In the genomic region with DNA sequence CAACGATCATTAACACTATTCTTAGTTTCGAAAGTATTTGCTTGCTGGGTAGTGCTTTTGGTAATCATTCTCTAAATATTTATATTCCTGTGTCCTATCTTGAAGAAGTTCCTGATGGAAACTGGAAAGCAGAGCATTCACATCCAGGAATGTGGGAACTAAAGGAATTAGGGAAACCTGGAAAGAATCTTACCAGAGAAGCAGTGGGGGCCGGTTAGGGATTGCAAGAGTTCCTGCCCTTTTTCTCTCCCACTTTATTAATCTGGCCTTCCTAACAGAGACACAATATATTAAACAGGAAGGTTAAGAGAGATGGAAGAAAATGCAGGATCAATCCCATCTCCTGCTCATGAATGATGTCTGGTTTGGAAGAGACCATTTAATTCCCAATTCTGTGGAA, we compare ENCODE assay signal across 10 cellular contexts. TPM values are rescaled to one million over a fixed set of nuclear protein-coding genes. Genes with fewer than 3 reads are reported as not detected.
DNase-seq lines count a peak whose midpoint lies in the region; ATAC-seq and TF ChIP-seq lines count a peak whose summit lies in the region.
"Had no signal": no experiment of that assay in that cellular context is flagged by ENCODE, and none has a peak within 500 bp of the region (broad histone marks: within the 10 kb centered on the region; RNA-seq: fewer than 3 reads in every experiment).

No MANE protein-coding gene starts in this region.

- H3K9ac ChIP-seq in SK-N-SH, result no peak overlapping the region; the same call in 1 of the 2 replicates
- peak overlapping the region; percentile 85; the same call in 1 of the 2 replicates for H3K9ac ChIP-seq in iPS-20b (ENCODE audit: low read depth, low read length)
- peak overlapping the region; percentile 94 for H3K9ac ChIP-seq in smooth muscle cell (ENCODE audit: low read depth)

- CTCF ChIA-PET in SK-N-SH (lab: Yijun Ruan, JAX), result interaction anchor here (1.1 kb wide), 1 partner anchor 8 kb away, joined by 3 read pairs; no protein-coding TSS in a partner anchor
- CTCF ChIA-PET in activated CD8-positive, alpha-beta T cell treated with anti-CD3 and anti-CD28 coated beads, Interleukin-2, amount 10 ng/mL, durations not matched to agents 7 days and 5 days (lab: Charles Lee), result no interaction called here

- no peaks in the 10 kb centered on the region for H4K20me1 ChIP-seq in SK-N-SH (ENCODE audit: insufficient read depth)
- H4K20me1 ChIP-seq in smooth muscle cell (ENCODE audit: low read depth), result no peaks in the 10 kb centered on the region

- H3K4me3 Mint-ChIP-seq in activated CD8-positive, alpha-beta T cell treated with anti-CD3 and anti-CD28 coated beads, Interleukin-2, amount 10 ng/mL, durations not matched to agents 7 days and 5 days, result peak overlapping the region; percentile 73

- no peak overlapping the region for H3K27ac Mint-ChIP-seq in activated CD8-positive, alpha-beta T cell treated with anti-CD3 and anti-CD28 coated beads, Interleukin-2, amount 10 ng/mL, durations not matched to agents 7 days and 5 days

- DNase-seq in SK-N-SH (no peak), smooth muscle cell (lab: John Stamatoyannopoulos, UW; ENCODE audit: unreplicated experiment) (no peak), NCI-H1092 (lab: John Stamatoyannopoulos, UW) (no peak)
- no peak for DNase-seq in activated CD8-positive, alpha-beta T cell treated with anti-CD3 and anti-CD28 coated beads, Interleukin-2, amount 10 ng/mL, durations not matched to agents 7 days and 5 days
- DNase-seq in effector memory CD4-positive, alpha-beta T cell, result no peak
- DNase-seq: RPMI8226 had no signal

- H3K36me3 ChIP-seq in SK-N-SH (replicated peaks in 1 of 2; ENCODE audit: control insufficient read depth in 1 of 2, insufficient read depth in 2 of 2, low read length in 1 of 2) (no peaks in the 10 kb centered on the region), iPS-20b (ENCODE audit: insufficient read depth, low read depth, low read length) (no peaks in the 10 kb centered on the region), smooth muscle cell (ENCODE audit: low read depth) (no peaks in the 10 kb centered on the region)
- no peaks in the 10 kb centered on the region for H3K36me3 ChIP-seq in effector memory CD4-positive, alpha-beta T cell (ENCODE audit: control insufficient read depth, insufficient read depth, low read length)

- H3K4me3 ChIP-seq in SK-N-SH (ENCODE audit: low read depth in 2 of 2, low read length in 1 of 2), result no peak overlapping the region
- peak overlapping the region; percentile 62 for H3K4me3 ChIP-seq in iPS-20b (ENCODE audit: low read length)
- H3K4me3 ChIP-seq in smooth muscle cell, result peak overlapping the region; percentile 64
- no peak overlapping the region for H3K4me3 ChIP-seq in effector memory CD4-positive, alpha-beta T cell (ENCODE audit: insufficient read depth, low read depth, low read length, poor library complexity, severe bottlenecking)

- peak overlapping the region; percentile 99 to 100 for H3K27ac ChIP-seq in SK-N-SH (ENCODE audit: low read depth in 2 of 2, low read length in 1 of 2)
- peak overlapping the region; percentile 73 for H3K27ac ChIP-seq in iPS-20b (ENCODE audit: low read length)
- H3K27ac ChIP-seq in smooth muscle cell (ENCODE audit: low read depth), result peak overlapping the region; percentile 99
- H3K27ac ChIP-seq in effector memory CD4-positive, alpha-beta T cell (ENCODE audit: insufficient read depth, low read length, poor library complexity, severe bottlenecking), result no peak overlapping the region

- 0 out of 2 replicates have a peak overlapping the region, but pooled peaks have one; percentile 11 for H3K4me2 ChIP-seq in SK-N-SH
- H3K4me2 ChIP-seq in smooth muscle cell, result peak overlapping the region; percentile 96

- no peaks in the 10 kb centered on the region for H3K79me2 ChIP-seq in SK-N-SH (ENCODE audit: insufficient read depth)
- no peaks in the 10 kb centered on the region for H3K79me2 ChIP-seq in smooth muscle cell (ENCODE audit: low read depth)

- TF ChIP-seq RAD21 in SK-N-SH (IDR thresholded peaks at IDR 0.05; ENCODE audit: low read length), result no peak

- H3K9me3 ChIP-seq in SK-N-SH, result no peaks in the 10 kb centered on the region
- no peaks in the 10 kb centered on the region for H3K9me3 ChIP-seq in iPS-20b (ENCODE audit: insufficient read depth, low read depth, low read length)
- H3K9me3 ChIP-seq in smooth muscle cell (replicated peaks; ENCODE audit: low read depth), result no peaks in the 10 kb centered on the region
- no peaks in the 10 kb centered on the region for H3K9me3 ChIP-seq in effector memory CD4-positive, alpha-beta T cell (ENCODE audit: control insufficient read depth, low read length)

- TF ChIP-seq CTCF in SK-N-SH (IDR thresholded peaks at IDR 0.05), result no peak
- TF ChIP-seq CTCF in smooth muscle cell (IDR thresholded peaks at IDR 0.05; ENCODE audit: borderline replicate concordance, insufficient read depth, poor library complexity, severe bottlenecking), result no peak

- no peaks in the 10 kb centered on the region for H3K36me3 Mint-ChIP-seq in activated CD8-positive, alpha-beta T cell treated with anti-CD3 and anti-CD28 coated beads, Interleukin-2, amount 10 ng/mL, durations not matched to agents 7 days and 5 days (ENCODE audit: low read depth)

- ATAC-seq in SK-N-SH treated with all-trans-retinoic acid at 6 μM for 48 hours (no peak), GM21723 (IDR thresholded peaks at IDR 0.05; ENCODE audit: unreplicated experiment) (no peak)
- no peak for ATAC-seq in activated CD8-positive, alpha-beta T cell treated with anti-CD3 and anti-CD28 coated beads, Interleukin-2, amount 10 ng/mL, durations not matched to agents 7 days and 5 days

- H3K9me3 Mint-ChIP-seq in activated CD8-positive, alpha-beta T cell treated with anti-CD3 and anti-CD28 coated beads, Interleukin-2, amount 10 ng/mL, durations not matched to agents 7 days and 5 days (ENCODE audit: insufficient read depth), result no peaks in the 10 kb centered on the region

- POLR2A ChIA-PET in SK-N-SH (lab: Yijun Ruan, JAX), result no interaction called here
- POLR2A ChIA-PET in activated CD8-positive, alpha-beta T cell treated with anti-CD3 and anti-CD28 coated beads, Interleukin-2, amount 10 ng/mL, durations not matched to agents 7 days and 5 days (lab: Charles Lee), result interaction anchor here (1.2 kb wide), 1 partner anchor 113 kb away, joined by 3 read pairs; a partner anchor contains a TSS

- peaks cover 26 to 39% of the 10 kb centered on the region in 2 experiments for H3K4me1 ChIP-seq in SK-N-SH (ENCODE audit: control insufficient read depth in 1 of 2, insufficient read depth in 2 of 2, low read depth in 1 of 2, low read length in 1 of 2)
- peaks cover 21% of the 10 kb centered on the region for H3K4me1 ChIP-seq in iPS-20b (ENCODE audit: insufficient read depth, low read length)
- peaks cover 21% of the 10 kb centered on the region for H3K4me1 ChIP-seq in smooth muscle cell (ENCODE audit: low read depth)
- H3K4me1 ChIP-seq in effector memory CD4-positive, alpha-beta T cell (ENCODE audit: control insufficient read depth, insufficient read depth, low read length, poor library complexity, severe bottlenecking), result peaks cover 3% of the 10 kb centered on the region

- H2AFZ ChIP-seq in SK-N-SH (ENCODE audit: low read depth) (peak overlapping the region; percentile 78; the same call in 1 of the 2 replicates), smooth muscle cell (ENCODE audit: low read depth) (no peak overlapping the region)

- H3K27me3 Mint-ChIP-seq in activated CD8-positive, alpha-beta T cell treated with anti-CD3 and anti-CD28 coated beads, Interleukin-2, amount 10 ng/mL, durations not matched to agents 7 days and 5 days (ENCODE audit: low read depth), result peaks cover 15% of the 10 kb centered on the region

- peaks cover 12% of the 10 kb centered on the region for H3K4me1 Mint-ChIP-seq in activated CD8-positive, alpha-beta T cell treated with anti-CD3 and anti-CD28 coated beads, Interleukin-2, amount 10 ng/mL, durations not matched to agents 7 days and 5 days (ENCODE audit: low read depth)

- peaks cover 34% of the 10 kb centered on the region for H3F3A ChIP-seq in SK-N-SH (replicated peaks; ENCODE audit: insufficient read depth)
- H3F3A ChIP-seq in smooth muscle cell (ENCODE audit: low read depth), result peaks cover 28% of the 10 kb centered on the region

- WGBS in SK-N-SH (ENCODE audit: low lambda C conversion rate), result 93% methylated on average over 3 of the region's 3 CpGs
- 72% methylated on average over 3 of the region's 3 CpGs for WGBS in smooth muscle cell (ENCODE audit: low lambda C conversion rate)

- no peak for TF ChIP-seq EP300 in SK-N-SH (IDR thresholded peaks at IDR 0.05; ENCODE audit: borderline replicate concordance in 1 of 2, low read depth in 1 of 2, low read length in 1 of 2)

- H3K27me3 ChIP-seq in SK-N-SH (ENCODE audit: insufficient read depth) (no peaks in the 10 kb centered on the region), iPS-20b (ENCODE audit: insufficient read depth, low read length) (no peaks in the 10 kb centered on the region), smooth muscle cell (ENCODE audit: low read depth) (no peaks in the 10 kb centered on the region)
- no peaks in the 10 kb centered on the region for H3K27me3 ChIP-seq in effector memory CD4-positive, alpha-beta T cell (replicated peaks; ENCODE audit: control insufficient read depth, insufficient read depth, low read length, poor library complexity, severe bottlenecking)

- H3K9me2 ChIP-seq in SK-N-SH, result no peaks in the 10 kb centered on the region

TF ChIP-seq in SK-N-SH, 30 proteins besides CTCF, POLR2A, EP300 and RAD21 (continues in another document):
- TF ChIP-seq MEF2A (IDR thresholded peaks at IDR 0.05; ENCODE audit: borderline replicate concordance, low read depth), result no peak
- TF ChIP-seq TEAD4 (IDR thresholded peaks at IDR 0.05; ENCODE audit: borderline replicate concordance, insufficient read depth), result no peak
- no peak for TF ChIP-seq NRF1 (IDR thresholded peaks at IDR 0.05; ENCODE audit: low read depth, low read length)
- TF ChIP-seq YY1 (IDR thresholded peaks at IDR 0.05; ENCODE audit: low read depth), result no peak
- TF ChIP-seq JUND (IDR thresholded peaks at IDR 0.05), result no peak
- no peak for TF ChIP-seq GATA2 (CRISPR knock-in tag; IDR thresholded peaks at IDR 0.05)
- no peak for TF ChIP-seq ELF1 (IDR thresholded peaks at IDR 0.05)

TF ChIP-seq in SK-N-SH treated with all-trans-retinoic acid at 6 μM for 48 hours, 23 proteins besides CTCF, POLR2A, EP300 and RAD21 (continues in another document):
- TF ChIP-seq ISL1 (CRISPR knock-in tag; IDR thresholded peaks at IDR 0.05) (no peak), ESRRG (CRISPR knock-in tag; IDR thresholded peaks at IDR 0.05) (no peak)

RNA-seq across cellular contexts. Expression of a gene that starts 52.1 kb away (rescaled TPM):
- not detected in 2 replicates for polyA plus RNA-seq in SK-N-SH (2012; rRNA removed)
- not detected in 2 replicates for polyA plus RNA-seq in SK-N-SH (2012; cell fraction: cytosol; rRNA removed)
- not detected in 2 replicates for polyA plus RNA-seq in SK-N-SH (2012; cell fraction: nucleus; rRNA removed)
- not detected for total RNA-seq in activated CD8-positive, alpha-beta T cell treated with anti-CD3 and anti-CD28 coated beads, Interleukin-2, amount 10 ng/mL, durations not matched to agents 7 days and 5 days
- not detected in 2 replicates for total RNA-seq in smooth muscle cell
- polyA plus RNA-seq in smooth muscle cell, result not detected in 2 replicates
- total RNA-seq: A673 had no signal

Comparison
In these comparisons a context has a peak if more than half of its experiments do, and no peak if none do; other contexts are left out.
1. H3K4me3 ChIP-seq: peak in iPS-20b (single experiment) and smooth muscle cell (single experiment); none in SK-N-SH (0 of 2) and effector memory CD4-positive, alpha-beta T cell (single experiment).